ENCODE assay signal across 15 cellular contexts in genomic region chr9:19939890-19940289, GRCh38.
"Had no signal": no experiment of that assay in that cellular context is flagged by ENCODE, and none has a peak within 500 bp of the region (broad histone marks: within the 10 kb centered on the region; RNA-seq: fewer than 3 reads in every experiment).

No MANE protein-coding gene starts in this region.

- H3K27ac ChIP-seq: left ventricle myocardium inferior, pancreas, thyroid gland, WERI-Rb-1 had no signal

- ATAC-seq: activated CD8-positive, alpha-beta memory T cell treated with anti-CD3 and anti-CD28 coated beads, Interleukin-2, amount 10 ng/mL, durations not matched to agents 7 days and 5 days; effector memory CD8-positive, alpha-beta T cell; mucosa of descending colon; naive thymus-derived CD4-positive, alpha-beta T cell; pancreas; stimulated activated effector memory CD8-positive, alpha-beta T cell treated with anti-CD3 and anti-CD28 coated beads, Interleukin-12 subunit alpha, Interleukin-12 subunit beta, amount 100 ng/mL, for 72 hours had no signal

- H3K4me1 ChIP-seq: pancreas, thyroid gland had no signal

- H3K4me3 ChIP-seq: left ventricle myocardium inferior, mucosa of descending colon, pancreas, thyroid gland had no signal

- H3K27me3 ChIP-seq: pancreas, thyroid gland had no signal

- H3K36me3 ChIP-seq: left ventricle myocardium inferior, pancreas, thyroid gland, WERI-Rb-1 had no signal

- H3K9me3 ChIP-seq: left ventricle myocardium inferior, mucosa of descending colon, pancreas, thyroid gland had no signal

- DNase-seq: activated CD4-positive, alpha-beta T cell treated with anti-CD3 and anti-CD28 coated beads, Interleukin-2, amount 50 U/mL, for 48 hours; activated CD8-positive, alpha-beta memory T cell treated with anti-CD3 and anti-CD28 coated beads, Interleukin-2, amount 10 ng/mL, durations not matched to agents 7 days and 5 days; activated effector memory CD4-positive, alpha-beta T cell treated with Interleukin-2 at 50 U/mL for 16 hours; activated naive CD4-positive, alpha-beta T cell treated with anti-CD3 and anti-CD28 coated beads, Interleukin-2, amount 50 U/mL, for 16 hours; activated T-cell treated with anti-CD3 and anti-CD28 coated beads, Interleukin-2, amount 50 U/mL, for 1 hour; dermis blood vessel endothelial cell; effector memory CD8-positive, alpha-beta T cell; foreskin melanocyte; left ventricle myocardium inferior; mucosa of descending colon; naive thymus-derived CD4-positive, alpha-beta T cell; pancreas; thyroid gland; WERI-Rb-1 had no signal
